Comparison of ENCODE assay signal across 22 cellular contexts in genomic region chr4:168553714-168554370, GRCh38. TPM values are rescaled to one million over a fixed set of nuclear protein-coding genes. Genes with fewer than 3 reads are reported as not detected.
DNase-seq lines count a peak whose midpoint lies in the region; ATAC-seq, FAIRE-seq and TF ChIP-seq lines count a peak whose summit lies in the region.
"Had no signal": no experiment of that assay in that cellular context is flagged by ENCODE, and none has a peak within 500 bp of the region (broad histone marks: within the 10 kb centered on the region; RNA-seq: fewer than 3 reads in every experiment).

No MANE protein-coding gene starts in this region.

- ATAC-seq in A549 (no peak), HCT116 (no peak), K562 (no peak), HG02678 (IDR thresholded peaks at IDR 0.05; ENCODE audit: unreplicated experiment) (no peak), GM18498 (IDR thresholded peaks at IDR 0.05; ENCODE audit: unreplicated experiment) (no peak), GM18868 (IDR thresholded peaks at IDR 0.05; ENCODE audit: unreplicated experiment) (no peak)
- ATAC-seq: GM12878 had no signal

- no peaks in the 10 kb centered on the region for H3K9me2 ChIP-seq in HCT116 (ENCODE audit: insufficient read depth)

- no peak overlapping the region for H3K4me2 ChIP-seq in A549
- H3K4me2 ChIP-seq in HCT116 (ENCODE audit: low read length) = no peak overlapping the region
- no peak overlapping the region for H3K4me2 ChIP-seq in K562 (ENCODE audit: insufficient read depth, low read length)
- H3K4me2 ChIP-seq in endothelial cell of umbilical vein (ENCODE audit: insufficient read depth, low read length) = peak overlapping the region; percentile 35
- H3K4me2 ChIP-seq: BLaER1 had no signal

- 85% methylated on average over 8 of the region's 8 CpGs for WGBS in A549 (ENCODE audit: missing lambda C conversion rate)
- 1% methylated on average over 8 of the region's 8 CpGs for WGBS in K562 (ENCODE audit: insufficient coverage, low coverage, missing lambda C conversion rate)

- CTCF ChIA-PET in A549 (lab: Yijun Ruan, JAX) = no interaction called here
- CTCF ChIA-PET in HCT116 (lab: Charles Lee) = no interaction called here
- CTCF ChIA-PET in K562 (lab: Yijun Ruan, JAX; ENCODE audit: low intra/inter-chr PET ratio) = no interaction called here
- CTCF ChIA-PET in endothelial cell of umbilical vein (lab: Charles Lee) = interaction anchor here (0.8 to 1.7 kb wide), 2 partner anchors 9 to 38 kb away, joined by 3 to 5 read pairs; no protein-coding TSS in a partner anchor

- RAD21 ChIA-PET in HCT116 (lab: Charles Lee; ENCODE audit: low non-redundant PET in 1 of 2, low total read pairs in 2 of 2, uncharacterized antibody in 2 of 2, unreplicated experiment in 2 of 2) = no interaction called here

- FAIRE-seq in A549 (lab: Jason Lieb, UNC) (no peak), K562 (lab: Jason Lieb, UNC) (no peak), endothelial cell of umbilical vein (lab: Jason Lieb, UNC) (no peak)
- FAIRE-seq: D721Med, GM12878, GM18507 had no signal

- TF ChIP-seq EP300 in A549 (IDR thresholded peaks at IDR 0.05) (no peak), K562 (IDR thresholded peaks at IDR 0.05; ENCODE audit: low read length) (no peak)

- H3K4me1 ChIP-seq in A549 (peaks cover 40% of the 10 kb centered on the region), HCT116 (ENCODE audit: control insufficient read depth in 1 of 2, insufficient read depth in 2 of 2, low read length in 2 of 2) (peaks cover 64 to 86% of the 10 kb centered on the region in 2 experiments), K562 (replicated peaks in 1 of 2; ENCODE audit: control insufficient read depth in 2 of 2, insufficient read depth in 2 of 2, low read length in 2 of 2) (no peaks in the 10 kb centered on the region), endothelial cell of umbilical vein (ENCODE audit: control insufficient read depth, extremely low read depth, insufficient read depth, low read length) (peaks cover 25% of the 10 kb centered on the region)
- H3K4me1 ChIP-seq: BLaER1 had no signal

- H3K36me3 ChIP-seq in HCT116 (ENCODE audit: control insufficient read depth in 1 of 2, insufficient read depth in 2 of 2, low read length in 2 of 2) (no peaks in the 10 kb centered on the region), K562 (ENCODE audit: control insufficient read depth, insufficient read depth, low read length) (no peaks in the 10 kb centered on the region), endothelial cell of umbilical vein (ENCODE audit: control insufficient read depth in 2 of 2, extremely low read depth in 1 of 2, insufficient read depth in 2 of 2, low read length in 2 of 2) (no peaks in the 10 kb centered on the region)
- H3K36me3 ChIP-seq: BLaER1 had no signal

- dilution Hi-C loops in endothelial cell of umbilical vein (cut with MboI; ENCODE audit: extremely low pct_ligation_motif_present, low sequenced_read_pairs) = no loop called here

- in situ Hi-C loops in K562 (cut with MboI) = no loop called here

- DNase-seq in A549 (ENCODE audit: low read depth in 1 of 2, low spot score in 1 of 2) = no peak
- no peak for DNase-seq in HCT116 (ENCODE audit: low read depth, low spot score)
- DNase-seq in K562 (ENCODE audit: extremely low read depth in 1 of 4, low spot score in 3 of 4) = no peak
- DNase-seq in endothelial cell of umbilical vein (ENCODE audit: low read depth, low spot score) = peak; percentile 85
- no peak for DNase-seq in NCI-H1694 (lab: John Stamatoyannopoulos, UW)
- DNase-seq: CD4-positive, alpha-beta T cell; CD8-positive, alpha-beta memory T cell; DMS 273 treated with DMSO at 0.1 percent for 48 hours; DMS79; EL; GDM1; GOT3; H7; HCEC 1CT; HFFc6 had no signal

- H3K79me2 ChIP-seq in HCT116 (ENCODE audit: insufficient read depth, low read length) (no peaks in the 10 kb centered on the region), K562 (ENCODE audit: control insufficient read depth, insufficient read depth, low read length) (no peaks in the 10 kb centered on the region), endothelial cell of umbilical vein (ENCODE audit: control insufficient read depth, insufficient read depth, low read length) (no peaks in the 10 kb centered on the region)

- no peaks in the 10 kb centered on the region for H4K20me1 ChIP-seq in HCT116 (ENCODE audit: insufficient read depth)
- no peaks in the 10 kb centered on the region for H4K20me1 ChIP-seq in K562 (replicated peaks; ENCODE audit: control insufficient read depth, insufficient read depth, low read length)
- no peaks in the 10 kb centered on the region for H4K20me1 ChIP-seq in endothelial cell of umbilical vein (replicated peaks; ENCODE audit: control insufficient read depth, extremely low read depth, insufficient read depth, low read length)
- H4K20me1 ChIP-seq: BLaER1 had no signal

- H3K27ac ChIP-seq in A549 (peak overlapping the region in 1 of 2 experiments; percentile 48; a peak in 1 of 6 replicates), HCT116 (ENCODE audit: low read depth, low read length) (peak overlapping the region; percentile 89), K562 (ENCODE audit: extremely low read depth, low read depth, low read length) (no peak overlapping the region), endothelial cell of umbilical vein (ENCODE audit: insufficient read depth, low read depth, low read length) (peak overlapping the region; percentile 42)
- H3K27ac ChIP-seq: BLaER1 had no signal

- TF ChIP-seq POLR2A in A549 (IDR thresholded peaks at IDR 0.05; ENCODE audit: low read length) = no peak
- no peak for TF ChIP-seq POLR2A in HCT116 (IDR thresholded peaks at IDR 0.05; ENCODE audit: borderline replicate concordance, extremely low read depth, insufficient read depth, insufficient read length)
- TF ChIP-seq POLR2A in K562 (conservative IDR thresholded peaks at IDR 0.05) = no peak
- no peak for TF ChIP-seq POLR2A in endothelial cell of umbilical vein (IDR thresholded peaks at IDR 0.05; ENCODE audit: low read depth, low read length)

- intact Hi-C loops in HCT116 (cut with micrococcal nuclease) = loop anchor here (2.0 kb wide), 1 partner anchor 369 kb away; no protein-coding TSS in a partner anchor
- intact Hi-C loops in K562 (cut with micrococcal nuclease) = no loop called here
- intact Hi-C loops in endothelial cell of umbilical vein (cut with micrococcal nuclease) = loop anchor here (1.0 to 5.0 kb wide), 4 partner anchors 8 to 235 kb away; partner anchors contain the start of gene DDX60

- H3K9me1 ChIP-seq in K562 (ENCODE audit: control insufficient read depth, insufficient read depth, low read length) (no peaks in the 10 kb centered on the region), endothelial cell of umbilical vein (replicated peaks; ENCODE audit: control insufficient read depth, extremely low read depth, insufficient read depth, low read length) (no peaks in the 10 kb centered on the region)

- no TSS peak for BruUV-seq in HCT116 (replicated peaks; lab: Mats Ljungman, UMichigan)
- no TSS peak for BruUV-seq in K562 (replicated peaks; lab: Mats Ljungman, UMichigan)
- BruUV-seq in endothelial cell of umbilical vein (replicated peaks; lab: Mats Ljungman, UMichigan) = no TSS peak

- TF ChIP-seq RAD21 in A549 (conservative IDR thresholded peaks at IDR 0.05 in 1 of 2, IDR thresholded peaks at IDR 0.05 in 1 of 2) (no peak), HCT116 (IDR thresholded peaks at IDR 0.05; ENCODE audit: low read depth) (no peak), K562 (CRISPR knock-in tag; conservative IDR thresholded peaks at IDR 0.05 in 1 of 2, IDR thresholded peaks at IDR 0.05 in 1 of 2) (no peak)

- peak overlapping the region; percentile 56 for H2AFZ ChIP-seq in HCT116 (ENCODE audit: low read depth, low read length, poor library complexity, severe bottlenecking)
- no peak overlapping the region for H2AFZ ChIP-seq in K562 (ENCODE audit: low read depth, low read length)
- H2AFZ ChIP-seq in endothelial cell of umbilical vein (ENCODE audit: low read depth, low read length) = no peak overlapping the region

- H3K9ac ChIP-seq in HCT116 (ENCODE audit: low read length) (no peak overlapping the region), K562 (ENCODE audit: insufficient read depth in 1 of 2, low read depth in 2 of 2, low read length in 2 of 2) (no peak overlapping the region), endothelial cell of umbilical vein (replicated peaks; ENCODE audit: extremely low read depth, insufficient read depth, low read length) (no peak overlapping the region)
- H3K9ac ChIP-seq: BLaER1 had no signal

- TF ChIP-seq CTCF in A549 (IDR thresholded peaks at IDR 0.05) = no peak
- TF ChIP-seq CTCF in HCT116 (IDR thresholded peaks at IDR 0.05 in 2 of 3, conservative IDR thresholded peaks at IDR 0.05 in 1 of 3; ENCODE audit: borderline replicate concordance in 1 of 3, insufficient read depth in 1 of 3, low read depth in 2 of 3, low read length in 2 of 3) = no peak
- TF ChIP-seq CTCF in K562 (IDR thresholded peaks at IDR 0.05 in 2 of 3, conservative IDR thresholded peaks at IDR 0.05 in 1 of 3; ENCODE audit: insufficient read depth in 2 of 3, low read depth in 1 of 3, low read length in 3 of 3) = no peak
- no peak for TF ChIP-seq CTCF in endothelial cell of umbilical vein (IDR thresholded peaks at IDR 0.05; ENCODE audit: extremely low read depth in 1 of 2, insufficient read depth in 1 of 2, low read depth in 1 of 2, low read length in 2 of 2)

- H3K27me3 ChIP-seq in HCT116 (ENCODE audit: insufficient read depth, low read length) (no peaks in the 10 kb centered on the region), K562 (ENCODE audit: control insufficient read depth in 2 of 2, insufficient read depth in 2 of 2, low read length in 2 of 2) (peaks cover 0 to 9% of the 10 kb centered on the region in 2 experiments; a peak in 2 of 5 replicates), endothelial cell of umbilical vein (ENCODE audit: control insufficient read depth in 2 of 2, insufficient read depth in 2 of 2, low read length in 2 of 2) (no peaks in the 10 kb centered on the region)
- H3K27me3 ChIP-seq: BLaER1 had no signal

- H3K4me3 ChIP-seq in A549 = no peak overlapping the region
- H3K4me3 ChIP-seq in HCT116 (replicated peaks in 1 of 2; ENCODE audit: low read depth in 1 of 2, low read length in 2 of 2) = no peak overlapping the region
- no peak overlapping the region for H3K4me3 ChIP-seq in K562
- no peak overlapping the region for H3K4me3 ChIP-seq in endothelial cell of umbilical vein (replicated peaks in 1 of 3; ENCODE audit: insufficient read depth in 1 of 3, low read depth in 1 of 3, low read length in 3 of 3)
- H3K4me3 ChIP-seq: BLaER1, GM12878 had no signal

- H3K9me3 ChIP-seq in A549 (no peaks in the 10 kb centered on the region), HCT116 (ENCODE audit: control insufficient read depth in 1 of 2, insufficient read depth in 1 of 2, low read depth in 1 of 2, low read length in 2 of 2) (no peaks in the 10 kb centered on the region), K562 (replicated peaks; ENCODE audit: control insufficient read depth, insufficient read depth, low read depth, low read length) (no peaks in the 10 kb centered on the region), endothelial cell of umbilical vein (replicated peaks; ENCODE audit: control insufficient read depth, insufficient read depth, low read length) (no peaks in the 10 kb centered on the region)
- H3K9me3 ChIP-seq: BLaER1 had no signal

- POLR2A ChIA-PET in A549 (lab: Yijun Ruan, JAX) = no interaction called here
- POLR2A ChIA-PET in HCT116 (lab: Charles Lee) = interaction anchor here (2.0 kb wide), 1 partner anchor 17 kb away, joined by 6 read pairs; no protein-coding TSS in a partner anchor
- POLR2A ChIA-PET in K562 (lab: Yijun Ruan, JAX) = no interaction called here
- POLR2A ChIA-PET in endothelial cell of umbilical vein (lab: Charles Lee) = no interaction called here

RNA-seq across cellular contexts. Expression of gene PALLD, which starts 57.0 kb away (rescaled TPM):
- 88.8 and 99.3 TPM in 2 replicates for polyA plus RNA-seq in A549 (2011; rRNA removed)
- polyA plus RNA-seq in A549 (2012; cell fraction: cytosol; rRNA removed) = 46.5 and 60.1 TPM in 2 replicates
- 58.7 and 75.0 TPM in 2 replicates for polyA plus RNA-seq in A549 (2012; cell fraction: nucleus; rRNA removed)
- 113 to 134 TPM (median 123 TPM) in 3 replicates for polyA plus RNA-seq in A549 (2017; fragmentation: RNase III; extraction: RNeasy Plus Mini Kit Qiagen cat#74134 plus additional on column Dnase treatment)
- 94.3 and 135 TPM in 2 replicates for polyA minus RNA-seq in A549 (2011; rRNA and poly(A)+ RNA removed)
- 166 TPM for total RNA-seq in HCT116 (2021; ENCODE audit: unreplicated experiment)
- 66.4 and 71.5 TPM in 2 replicates for polyA plus RNA-seq in HCT116 (2012)
- not detected in 2 replicates for total RNA-seq in K562 (2011; cell fraction: chromatin; rRNA removed; ENCODE audit: low replicate concordance)
- total RNA-seq in K562 (2011; cell fraction: nucleolus; rRNA removed) = not detected in 2 replicates
- not detected in 2 replicates for total RNA-seq in K562 (2011; cell fraction: nucleoplasm; rRNA removed)
- total RNA-seq in K562 (2014; rRNA removed) = 0.09 TPM in 1 of 2 replicates, not detected in the other
- total RNA-seq in K562 (2014; rRNA removed; fragmentation: Illumina TruSeq; extraction: Trizol) = not detected in 2 replicates
- not detected in 2 replicates for total RNA-seq in K562 (2015; rRNA removed; fragmentation: Illumina TruSeq; extraction: Trizol)
- total RNA-seq in K562 (2021) = 0.35 and 0.89 TPM in 2 replicates
- polyA plus RNA-seq in K562 (2011; rRNA removed) = 0.03 TPM in 1 of 2 replicates, not detected in the other
- polyA plus RNA-seq in K562 (2011; cell fraction: cytosol; rRNA removed) = 0.03 TPM in 1 of 2 replicates, not detected in the other
- 0.31 TPM in 1 of 2 replicates, not detected in the other for polyA plus RNA-seq in K562 (2011; cell fraction: nucleus; rRNA removed)
- 0.12 and 0.33 TPM in 2 replicates for polyA plus RNA-seq in K562 (2012)
- polyA plus RNA-seq in K562 (2014; fragmentation: Illumina TruSeq; extraction: Trizol) = not detected in 2 replicates
- polyA plus RNA-seq in K562 (2014; fragmentation: Nextera tagmentation; extraction: Ambion mirVana) = under 1 TPM; 0.01 to 0.18 TPM
- polyA plus RNA-seq in K562 (2014; rRNA removed) = 0.01 TPM in 1 of 2 replicates, not detected in the other
- 0.11 TPM in 1 of 2 replicates, not detected in the other for polyA minus RNA-seq in K562 (2011; rRNA and poly(A)+ RNA removed)
- 0.73 TPM in 1 of 2 replicates, not detected in the other for polyA minus RNA-seq in K562 (2011; cell fraction: cytosol; rRNA and poly(A)+ RNA removed)
- polyA minus RNA-seq in K562 (2011; cell fraction: nucleus; rRNA and poly(A)+ RNA removed) = 0.27 TPM in 1 of 2 replicates, not detected in the other
- total RNA-seq in endothelial cell of umbilical vein = 47.9 and 48.2 TPM in 2 replicates
- 10.4 and 13.4 TPM in 2 replicates for polyA plus RNA-seq in endothelial cell of umbilical vein
- 19.2 and 21.1 TPM in 2 replicates for polyA plus RNA-seq in endothelial cell of umbilical vein (2011; cell fraction: cytosol; rRNA removed)
- 31.7 and 31.8 TPM in 2 replicates for polyA plus RNA-seq in endothelial cell of umbilical vein (2011; cell fraction: nucleus; rRNA removed)
- 20.3 and 44.2 TPM in 2 replicates for polyA plus RNA-seq in endothelial cell of umbilical vein (2012)
- 30.0 and 36.3 TPM in 2 replicates for polyA minus RNA-seq in endothelial cell of umbilical vein
- polyA minus RNA-seq in endothelial cell of umbilical vein (2011; cell fraction: cytosol; rRNA and poly(A)+ RNA removed) = 47.9 TPM
- polyA minus RNA-seq in endothelial cell of umbilical vein (2011; cell fraction: nucleus; rRNA and poly(A)+ RNA removed) = 28.4 and 38.6 TPM in 2 replicates

Comparison
In these comparisons a context has a peak if more than half of its experiments do, and no peak if none do; other contexts are left out.
1. RNA of gene PALLD, which starts 57.0 kb away (total RNA-seq): 166 TPM in HCT116 (single experiment) and 47.9 to 48.2 TPM in endothelial cell of umbilical vein; 0.09 to 0.89 TPM in K562; every median in the first group is over 10 times any median in the second.
2. Of the 35 proteins assayed by ChIP-seq in both K562 and A549: peak only in K562: none; only in A549: none; in both: MAFK; in neither: 34.